Comparison of ENCODE assay signal across 1 cellular context in the genomic region with DNA sequence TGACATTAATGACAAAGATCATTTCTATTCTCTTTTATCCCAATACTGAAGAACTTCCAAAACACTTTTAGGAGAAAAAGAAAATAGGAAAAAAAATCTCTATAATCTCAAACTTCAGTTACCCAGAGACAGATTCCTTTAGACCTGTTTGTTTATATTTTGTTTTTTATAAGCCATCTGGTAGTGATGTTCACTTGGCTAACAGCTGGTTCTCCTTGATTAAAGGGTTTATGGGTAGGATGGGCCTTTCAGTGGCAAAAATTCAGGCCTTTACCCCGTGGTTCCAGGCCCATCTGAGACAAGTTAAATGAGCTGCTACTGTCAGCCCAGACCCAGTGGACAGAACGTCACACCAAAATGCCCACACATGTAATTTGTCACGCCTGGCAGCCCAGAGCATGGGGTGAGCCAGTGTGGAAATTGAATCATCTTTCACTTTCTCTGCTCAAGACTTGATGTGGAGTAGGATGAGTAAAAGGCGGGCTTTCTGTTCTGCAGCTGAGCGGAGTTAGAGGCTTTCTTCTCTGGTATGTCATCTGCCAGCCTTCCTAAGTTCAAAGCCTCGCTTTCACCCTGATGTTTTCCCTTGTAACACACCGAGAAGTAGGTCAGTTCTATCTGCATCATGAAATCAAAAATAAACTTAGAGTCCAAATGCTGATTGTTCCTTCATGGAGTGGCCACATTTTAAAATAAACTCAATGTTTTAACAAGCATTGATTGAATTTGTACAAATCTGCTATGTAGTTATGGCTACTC.
A peak's percentile ranks its signal among the peaks of the same experiment; 100 is the strongest.
TF ChIP-seq lines count a peak whose summit lies in the region.

No MANE protein-coding gene starts in this region.

TF ChIP-seq in GM12878, 131 proteins besides CTCF, POLR2A, EP300 and RAD21 (continued from another document):
- TF ChIP-seq, protein P1, sequence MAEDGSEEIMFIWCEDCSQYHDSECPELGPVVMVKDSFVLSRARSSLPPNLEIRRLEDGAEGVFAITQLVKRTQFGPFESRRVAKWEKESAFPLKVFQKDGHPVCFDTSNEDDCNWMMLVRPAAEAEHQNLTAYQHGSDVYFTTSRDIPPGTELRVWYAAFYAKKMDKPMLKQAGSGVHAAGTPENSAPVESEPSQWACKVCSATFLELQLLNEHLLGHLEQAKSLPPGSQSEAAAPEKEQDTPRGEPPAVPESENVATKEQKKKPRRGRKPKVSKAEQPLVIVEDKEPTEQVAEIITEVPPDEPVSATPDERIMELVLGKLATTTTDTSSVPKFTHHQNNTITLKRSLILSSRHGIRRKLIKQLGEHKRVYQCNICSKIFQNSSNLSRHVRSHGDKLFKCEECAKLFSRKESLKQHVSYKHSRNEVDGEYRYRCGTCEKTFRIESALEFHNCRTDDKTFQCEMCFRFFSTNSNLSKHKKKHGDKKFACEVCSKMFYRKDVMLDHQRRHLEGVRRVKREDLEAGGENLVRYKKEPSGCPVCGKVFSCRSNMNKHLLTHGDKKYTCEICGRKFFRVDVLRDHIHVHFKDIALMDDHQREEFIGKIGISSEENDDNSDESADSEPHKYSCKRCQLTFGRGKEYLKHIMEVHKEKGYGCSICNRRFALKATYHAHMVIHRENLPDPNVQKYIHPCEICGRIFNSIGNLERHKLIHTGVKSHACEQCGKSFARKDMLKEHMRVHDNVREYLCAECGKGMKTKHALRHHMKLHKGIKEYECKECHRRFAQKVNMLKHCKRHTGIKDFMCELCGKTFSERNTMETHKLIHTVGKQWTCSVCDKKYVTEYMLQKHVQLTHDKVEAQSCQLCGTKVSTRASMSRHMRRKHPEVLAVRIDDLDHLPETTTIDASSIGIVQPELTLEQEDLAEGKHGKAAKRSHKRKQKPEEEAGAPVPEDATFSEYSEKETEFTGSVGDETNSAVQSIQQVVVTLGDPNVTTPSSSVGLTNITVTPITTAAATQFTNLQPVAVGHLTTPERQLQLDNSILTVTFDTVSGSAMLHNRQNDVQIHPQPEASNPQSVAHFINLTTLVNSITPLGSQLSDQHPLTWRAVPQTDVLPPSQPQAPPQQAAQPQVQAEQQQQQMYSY (CRISPR knock-in tag; IDR thresholded peaks at IDR 0.05), result no peak
- TF ChIP-seq, protein P2, sequence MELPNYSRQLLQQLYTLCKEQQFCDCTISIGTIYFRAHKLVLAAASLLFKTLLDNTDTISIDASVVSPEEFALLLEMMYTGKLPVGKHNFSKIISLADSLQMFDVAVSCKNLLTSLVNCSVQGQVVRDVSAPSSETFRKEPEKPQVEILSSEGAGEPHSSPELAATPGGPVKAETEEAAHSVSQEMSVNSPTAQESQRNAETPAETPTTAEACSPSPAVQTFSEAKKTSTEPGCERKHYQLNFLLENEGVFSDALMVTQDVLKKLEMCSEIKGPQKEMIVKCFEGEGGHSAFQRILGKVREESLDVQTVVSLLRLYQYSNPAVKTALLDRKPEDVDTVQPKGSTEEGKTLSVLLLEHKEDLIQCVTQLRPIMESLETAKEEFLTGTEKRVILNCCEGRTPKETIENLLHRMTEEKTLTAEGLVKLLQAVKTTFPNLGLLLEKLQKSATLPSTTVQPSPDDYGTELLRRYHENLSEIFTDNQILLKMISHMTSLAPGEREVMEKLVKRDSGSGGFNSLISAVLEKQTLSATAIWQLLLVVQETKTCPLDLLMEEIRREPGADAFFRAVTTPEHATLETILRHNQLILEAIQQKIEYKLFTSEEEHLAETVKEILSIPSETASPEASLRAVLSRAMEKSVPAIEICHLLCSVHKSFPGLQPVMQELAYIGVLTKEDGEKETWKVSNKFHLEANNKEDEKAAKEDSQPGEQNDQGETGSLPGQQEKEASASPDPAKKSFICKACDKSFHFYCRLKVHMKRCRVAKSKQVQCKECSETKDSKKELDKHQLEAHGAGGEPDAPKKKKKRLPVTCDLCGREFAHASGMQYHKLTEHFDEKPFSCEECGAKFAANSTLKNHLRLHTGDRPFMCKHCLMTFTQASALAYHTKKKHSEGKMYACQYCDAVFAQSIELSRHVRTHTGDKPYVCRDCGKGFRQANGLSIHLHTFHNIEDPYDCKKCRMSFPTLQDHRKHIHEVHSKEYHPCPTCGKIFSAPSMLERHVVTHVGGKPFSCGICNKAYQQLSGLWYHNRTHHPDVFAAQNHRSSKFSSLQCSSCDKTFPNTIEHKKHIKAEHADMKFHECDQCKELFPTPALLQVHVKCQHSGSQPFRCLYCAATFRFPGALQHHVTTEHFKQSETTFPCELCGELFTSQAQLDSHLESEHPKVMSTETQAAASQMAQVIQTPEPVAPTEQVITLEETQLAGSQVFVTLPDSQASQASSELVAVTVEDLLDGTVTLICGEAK (IDR thresholded peaks at IDR 0.05; ENCODE audit: borderline replicate concordance), result no peak
- TF ChIP-seq, protein P3, sequence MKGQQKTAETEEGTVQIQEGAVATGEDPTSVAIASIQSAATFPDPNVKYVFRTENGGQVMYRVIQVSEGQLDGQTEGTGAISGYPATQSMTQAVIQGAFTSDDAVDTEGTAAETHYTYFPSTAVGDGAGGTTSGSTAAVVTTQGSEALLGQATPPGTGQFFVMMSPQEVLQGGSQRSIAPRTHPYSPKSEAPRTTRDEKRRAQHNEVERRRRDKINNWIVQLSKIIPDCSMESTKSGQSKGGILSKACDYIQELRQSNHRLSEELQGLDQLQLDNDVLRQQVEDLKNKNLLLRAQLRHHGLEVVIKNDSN (IDR thresholded peaks at IDR 0.05; ENCODE audit: borderline replicate concordance, extremely low read length, insufficient read depth, low read depth, low read length), result no peak
- TF ChIP-seq ZNF622 (IDR thresholded peaks at IDR 0.05) (no peak), IKZF1 (conservative IDR thresholded peaks at IDR 0.05) (peak; percentile 72), RFX5 (IDR thresholded peaks at IDR 0.05; ENCODE audit: low read depth, low read length) (no peak), CHD1 (IDR thresholded peaks at IDR 0.05; ENCODE audit: low read depth, low read length) (no peak), PML (IDR thresholded peaks at IDR 0.05; ENCODE audit: low read length) (peak; percentile 62; the same call in 1 of the 2 replicates), KAT2A (conservative IDR thresholded peaks at IDR 0.05; ENCODE audit: control insufficient read depth, low read depth, low read length) (no peak), RB1 (IDR thresholded peaks at IDR 0.05; ENCODE audit: borderline replicate concordance) (peak; percentile 60; the same call in 1 of the 2 replicates), PAX5 (IDR thresholded peaks at IDR 0.05; ENCODE audit: borderline replicate concordance, low read depth, low read length) (peak; percentile 100), NR2F1 (conservative IDR thresholded peaks at IDR 0.05) (peak; percentile 76; the same call in 1 of the 2 replicates), NBN (IDR thresholded peaks at IDR 0.05) (peak; percentile 79; the same call in 1 of the 2 replicates), ATF7 (IDR thresholded peaks at IDR 0.05; ENCODE audit: low read depth) (peak; percentile 91), STAT1 (conservative IDR thresholded peaks at IDR 0.05) (no peak), BHLHE40 (IDR thresholded peaks at IDR 0.05; ENCODE audit: borderline replicate concordance in 1 of 2, low read depth in 2 of 2, low read length in 1 of 2) (peak; percentile 37 to 83; a peak in 3 of 4 replicates), NFXL1 (IDR thresholded peaks at IDR 0.05; ENCODE audit: borderline replicate concordance) (no peak), BACH1 (IDR thresholded peaks at IDR 0.05; ENCODE audit: borderline replicate concordance) (0 out of 2 replicates have a peak, but pooled peaks have one; percentile 68), GABPA (IDR thresholded peaks at IDR 0.05; ENCODE audit: low read depth) (peak; percentile 52; the same call in 1 of the 2 replicates), MXI1 (IDR thresholded peaks at IDR 0.05; ENCODE audit: low read depth, low read length) (peak; percentile 39; the same call in 1 of the 2 replicates), TCF7 (IDR thresholded peaks at IDR 0.05; ENCODE audit: borderline replicate concordance) (peak; percentile 92), BCL11A (IDR thresholded peaks at IDR 0.05; ENCODE audit: low read depth, low read length) (peak; percentile 84), CREM (IDR thresholded peaks at IDR 0.05; ENCODE audit: low read depth) (peak; percentile 83), FOXK2 (IDR thresholded peaks at IDR 0.05) (no peak), TCF12 (IDR thresholded peaks at IDR 0.05; ENCODE audit: low read depth, low read length) (peak; percentile 68; the same call in 1 of the 2 replicates), SPI1 (IDR thresholded peaks at IDR 0.05; ENCODE audit: borderline replicate concordance, insufficient read depth, low read depth, low read length) (peak; percentile 26; the same call in 1 of the 2 replicates), FOXM1 (IDR thresholded peaks at IDR 0.05; ENCODE audit: low read depth, low read length) (peak; percentile 81; the same call in 1 of the 2 replicates), JUNB (IDR thresholded peaks at IDR 0.05) (peak; percentile 86), ZNF274 (IDR thresholded peaks at IDR 0.05; ENCODE audit: insufficient read depth, insufficient read length) (no peak), DPF2 (IDR thresholded peaks at IDR 0.05) (peak; percentile 73), GATAD2B (conservative IDR thresholded peaks at IDR 0.05; ENCODE audit: low read depth) (peak; percentile 71; the same call in 1 of the 2 replicates), SREBF2 (IDR thresholded peaks at IDR 0.05; ENCODE audit: low read length) (peak; percentile 54; the same call in 1 of the 2 replicates)
- TF ChIP-seq, protein P4, sequence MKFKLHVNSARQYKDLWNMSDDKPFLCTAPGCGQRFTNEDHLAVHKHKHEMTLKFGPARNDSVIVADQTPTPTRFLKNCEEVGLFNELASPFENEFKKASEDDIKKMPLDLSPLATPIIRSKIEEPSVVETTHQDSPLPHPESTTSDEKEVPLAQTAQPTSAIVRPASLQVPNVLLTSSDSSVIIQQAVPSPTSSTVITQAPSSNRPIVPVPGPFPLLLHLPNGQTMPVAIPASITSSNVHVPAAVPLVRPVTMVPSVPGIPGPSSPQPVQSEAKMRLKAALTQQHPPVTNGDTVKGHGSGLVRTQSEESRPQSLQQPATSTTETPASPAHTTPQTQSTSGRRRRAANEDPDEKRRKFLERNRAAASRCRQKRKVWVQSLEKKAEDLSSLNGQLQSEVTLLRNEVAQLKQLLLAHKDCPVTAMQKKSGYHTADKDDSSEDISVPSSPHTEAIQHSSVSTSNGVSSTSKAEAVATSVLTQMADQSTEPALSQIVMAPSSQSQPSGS (IDR thresholded peaks at IDR 0.05; ENCODE audit: low read length), result peak; percentile 63
- TF ChIP-seq, protein P5, sequence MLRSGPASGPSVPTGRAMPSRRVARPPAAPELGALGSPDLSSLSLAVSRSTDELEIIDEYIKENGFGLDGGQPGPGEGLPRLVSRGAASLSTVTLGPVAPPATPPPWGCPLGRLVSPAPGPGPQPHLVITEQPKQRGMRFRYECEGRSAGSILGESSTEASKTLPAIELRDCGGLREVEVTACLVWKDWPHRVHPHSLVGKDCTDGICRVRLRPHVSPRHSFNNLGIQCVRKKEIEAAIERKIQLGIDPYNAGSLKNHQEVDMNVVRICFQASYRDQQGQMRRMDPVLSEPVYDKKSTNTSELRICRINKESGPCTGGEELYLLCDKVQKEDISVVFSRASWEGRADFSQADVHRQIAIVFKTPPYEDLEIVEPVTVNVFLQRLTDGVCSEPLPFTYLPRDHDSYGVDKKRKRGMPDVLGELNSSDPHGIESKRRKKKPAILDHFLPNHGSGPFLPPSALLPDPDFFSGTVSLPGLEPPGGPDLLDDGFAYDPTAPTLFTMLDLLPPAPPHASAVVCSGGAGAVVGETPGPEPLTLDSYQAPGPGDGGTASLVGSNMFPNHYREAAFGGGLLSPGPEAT (IDR thresholded peaks at IDR 0.05; ENCODE audit: low read depth), result peak; percentile 56; the same call in 1 of the 2 replicates
- TF ChIP-seq, protein P6, sequence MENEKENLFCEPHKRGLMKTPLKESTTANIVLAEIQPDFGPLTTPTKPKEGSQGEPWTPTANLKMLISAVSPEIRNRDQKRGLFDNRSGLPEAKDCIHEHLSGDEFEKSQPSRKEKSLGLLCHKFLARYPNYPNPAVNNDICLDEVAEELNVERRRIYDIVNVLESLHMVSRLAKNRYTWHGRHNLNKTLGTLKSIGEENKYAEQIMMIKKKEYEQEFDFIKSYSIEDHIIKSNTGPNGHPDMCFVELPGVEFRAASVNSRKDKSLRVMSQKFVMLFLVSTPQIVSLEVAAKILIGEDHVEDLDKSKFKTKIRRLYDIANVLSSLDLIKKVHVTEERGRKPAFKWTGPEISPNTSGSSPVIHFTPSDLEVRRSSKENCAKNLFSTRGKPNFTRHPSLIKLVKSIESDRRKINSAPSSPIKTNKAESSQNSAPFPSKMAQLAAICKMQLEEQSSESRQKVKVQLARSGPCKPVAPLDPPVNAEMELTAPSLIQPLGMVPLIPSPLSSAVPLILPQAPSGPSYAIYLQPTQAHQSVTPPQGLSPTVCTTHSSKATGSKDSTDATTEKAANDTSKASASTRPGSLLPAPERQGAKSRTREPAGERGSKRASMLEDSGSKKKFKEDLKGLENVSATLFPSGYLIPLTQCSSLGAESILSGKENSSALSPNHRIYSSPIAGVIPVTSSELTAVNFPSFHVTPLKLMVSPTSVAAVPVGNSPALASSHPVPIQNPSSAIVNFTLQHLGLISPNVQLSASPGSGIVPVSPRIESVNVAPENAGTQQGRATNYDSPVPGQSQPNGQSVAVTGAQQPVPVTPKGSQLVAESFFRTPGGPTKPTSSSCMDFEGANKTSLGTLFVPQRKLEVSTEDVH (IDR thresholded peaks at IDR 0.05; ENCODE audit: low read depth, partially characterized antibody), result peak; percentile 44
- TF ChIP-seq, protein P7, sequence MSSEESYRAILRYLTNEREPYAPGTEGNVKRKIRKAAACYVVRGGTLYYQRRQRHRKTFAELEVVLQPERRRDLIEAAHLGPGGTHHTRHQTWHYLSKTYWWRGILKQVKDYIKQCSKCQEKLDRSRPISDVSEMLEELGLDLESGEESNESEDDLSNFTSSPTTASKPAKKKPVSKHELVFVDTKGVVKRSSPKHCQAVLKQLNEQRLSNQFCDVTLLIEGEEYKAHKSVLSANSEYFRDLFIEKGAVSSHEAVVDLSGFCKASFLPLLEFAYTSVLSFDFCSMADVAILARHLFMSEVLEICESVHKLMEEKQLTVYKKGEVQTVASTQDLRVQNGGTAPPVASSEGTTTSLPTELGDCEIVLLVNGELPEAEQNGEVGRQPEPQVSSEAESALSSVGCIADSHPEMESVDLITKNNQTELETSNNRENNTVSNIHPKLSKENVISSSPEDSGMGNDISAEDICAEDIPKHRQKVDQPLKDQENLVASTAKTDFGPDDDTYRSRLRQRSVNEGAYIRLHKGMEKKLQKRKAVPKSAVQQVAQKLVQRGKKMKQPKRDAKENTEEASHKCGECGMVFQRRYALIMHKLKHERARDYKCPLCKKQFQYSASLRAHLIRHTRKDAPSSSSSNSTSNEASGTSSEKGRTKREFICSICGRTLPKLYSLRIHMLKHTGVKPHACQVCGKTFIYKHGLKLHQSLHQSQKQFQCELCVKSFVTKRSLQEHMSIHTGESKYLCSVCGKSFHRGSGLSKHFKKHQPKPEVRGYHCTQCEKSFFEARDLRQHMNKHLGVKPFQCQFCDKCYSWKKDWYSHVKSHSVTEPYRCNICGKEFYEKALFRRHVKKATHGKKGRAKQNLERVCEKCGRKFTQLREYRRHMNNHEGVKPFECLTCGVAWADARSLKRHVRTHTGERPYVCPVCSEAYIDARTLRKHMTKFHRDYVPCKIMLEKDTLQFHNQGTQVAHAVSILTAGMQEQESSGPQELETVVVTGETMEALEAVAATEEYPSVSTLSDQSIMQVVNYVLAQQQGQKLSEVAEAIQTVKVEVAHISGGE (CRISPR knock-in tag; IDR thresholded peaks at IDR 0.05), result no peak
TF ChIP-seq in GM12878: peak in this region for 46.
